In genomic region chr17:61280851-61281250, GRCh38 we compare ENCODE assay signal across 1 cellular context.
A peak's percentile ranks its signal among the peaks of the same experiment; 100 is the strongest.
TF ChIP-seq lines count a peak whose summit lies in the region.

No MANE protein-coding gene starts in this region.

TF ChIP-seq in HepG2, 621 proteins besides CTCF, POLR2A, EP300 and RAD21 (continued from another document):
- no peak for TF ChIP-seq ZBTB4 (CRISPR knock-in tag; IDR thresholded peaks at IDR 0.05; ENCODE audit: borderline replicate concordance)
- TF ChIP-seq MAFF (IDR thresholded peaks at IDR 0.05; ENCODE audit: low read depth, low read length): 0 out of 2 replicates have a peak, but pooled peaks have one; percentile 20
